Comparison of ENCODE assay signal across 10 cellular contexts in genomic region chr1:206955476-206956312, GRCh38. TPM values are rescaled to one million over a fixed set of nuclear protein-coding genes. Genes with fewer than 3 reads are reported as not detected.
DNase-seq lines count a peak whose midpoint lies in the region; ATAC-seq, FAIRE-seq and TF ChIP-seq lines count a peak whose summit lies in the region.
"Had no signal": no experiment of that assay in that cellular context is flagged by ENCODE, and none has a peak within 500 bp of the region (broad histone marks: within the 10 kb centered on the region; RNA-seq: fewer than 3 reads in every experiment).

No MANE protein-coding gene starts in this region.

- DNase-seq in GM13977 (ENCODE audit: low spot score) = peak; percentile 49
- DNase-seq in RCC 7860 (ENCODE audit: low spot score) = peak; percentile 72
- no peak for DNase-seq in endothelial cell (ENCODE audit: low spot score)
- no peak for DNase-seq in kidney glomerular epithelial cell (lab: John Stamatoyannopoulos, UW)
- DNase-seq: effector memory CD4-positive, alpha-beta T cell had no signal

- peak overlapping the region in 1 of 3 experiments; percentile 6 for H3K4me3 Mint-ChIP-seq in nephron
- H3K4me3 Mint-ChIP-seq in endothelial cell (ENCODE audit: unreplicated experiment) = no peak overlapping the region
- H3K4me3 Mint-ChIP-seq: IgD-negative memory B cell had no signal

- H3K27me3 Mint-ChIP-seq in nephron (ENCODE audit: low read depth) = peaks cover 14% of the 10 kb centered on the region
- H3K27me3 Mint-ChIP-seq in endothelial cell (ENCODE audit: unreplicated experiment) = peaks cover 6% of the 10 kb centered on the region
- H3K27me3 Mint-ChIP-seq: IgD-negative memory B cell had no signal

- H3K36me3 Mint-ChIP-seq in nephron (ENCODE audit: low read depth) (no peaks in the 10 kb centered on the region), endothelial cell (ENCODE audit: low read depth, unreplicated experiment) (no peaks in the 10 kb centered on the region)

- H3K9me3 Mint-ChIP-seq in nephron = no peaks in the 10 kb centered on the region
- no peaks in the 10 kb centered on the region for H3K9me3 Mint-ChIP-seq in endothelial cell (ENCODE audit: unreplicated experiment)
- H3K9me3 Mint-ChIP-seq: IgD-negative memory B cell had no signal

- in situ Hi-C loops in GM13977 (cut with MboI; ENCODE audit: low pct_unique_long_range_greater_than_20kb, low sequenced_read_pairs, unreplicated experiment) = no loop called here

- H3K4me1 Mint-ChIP-seq in nephron (peaks cover 23% of the 10 kb centered on the region), endothelial cell (ENCODE audit: unreplicated experiment) (no peaks in the 10 kb centered on the region)

- FAIRE-seq in RCC 7860 (lab: Jason Lieb, UNC) = peak; percentile 65

- TF ChIP-seq CTCF in GM13977 (IDR thresholded peaks at IDR 0.05; ENCODE audit: extremely low read depth, insufficient read depth, missing control alignments) = no peak
- no peak for TF ChIP-seq CTCF in nephron (IDR thresholded peaks at IDR 0.05; ENCODE audit: unreplicated experiment in 3 of 3)
- TF ChIP-seq CTCF in endothelial cell (IDR thresholded peaks at IDR 0.05; ENCODE audit: unreplicated experiment) = no peak

- peak; percentile 51 for ATAC-seq in GM21737 (IDR thresholded peaks at IDR 0.05; ENCODE audit: unreplicated experiment)
- no peak for ATAC-seq in HG03025 (IDR thresholded peaks at IDR 0.05; ENCODE audit: low FRiP score, unreplicated experiment)
- ATAC-seq: Panc1 had no signal

- H3K27ac Mint-ChIP-seq in nephron = peak overlapping the region; percentile 35 to 81 (median 81)
- H3K27ac Mint-ChIP-seq in endothelial cell (ENCODE audit: unreplicated experiment) = no peak overlapping the region

RNA-seq across cellular contexts. Expression of gene PIGR, which starts 9.4 kb away (rescaled TPM):
- total RNA-seq in endothelial cell (ENCODE audit: unreplicated experiment) = not detected

RNA-seq across cellular contexts. Expression of gene FCAMR, which starts 14.6 kb away (rescaled TPM):
- not detected for total RNA-seq in endothelial cell (ENCODE audit: unreplicated experiment)

RNA-seq across cellular contexts. Expression of gene FCMR, which starts 34.0 kb away (rescaled TPM):
- 8.4 TPM for total RNA-seq in endothelial cell (ENCODE audit: unreplicated experiment)

RNA-seq across cellular contexts. Expression of gene IL24, which starts 58.5 kb away (rescaled TPM):
- not detected for total RNA-seq in endothelial cell (ENCODE audit: unreplicated experiment)

Comparison
In these comparisons a context has a peak if more than half of its experiments do, and no peak if none do; other contexts are left out.
1. DNase-seq: peak in GM13977 (single experiment) and RCC 7860 (single experiment); none in endothelial cell (single experiment) and kidney glomerular epithelial cell (single experiment).